Comparison of ENCODE assay signal across 8 cellular contexts in genomic region chr17:740240-741055, GRCh38. TPM values are rescaled to one million over a fixed set of nuclear protein-coding genes. Genes with fewer than 3 reads are reported as not detected.
A peak's percentile ranks its signal among the peaks of the same experiment; 100 is the strongest.
DNase-seq lines count a peak whose midpoint lies in the region; ATAC-seq and TF ChIP-seq lines count a peak whose summit lies in the region.

No MANE protein-coding gene starts in this region.

- peak; percentile 66 for ATAC-seq in GM18907 (IDR thresholded peaks at IDR 0.05; ENCODE audit: unreplicated experiment)
- ATAC-seq in HG02885 (IDR thresholded peaks at IDR 0.05; ENCODE audit: poor library complexity, unreplicated experiment): peak; percentile 82
- ATAC-seq in T-cell (replicated peaks in 1 of 4): peak in 3 of 4 experiments; percentile 27 to 90 (median 35)
- peak; percentile 56 for ATAC-seq in mucosa of descending colon

- no peak for TF ChIP-seq CTCF in mucosa of descending colon (IDR thresholded peaks at IDR 0.05)

- H3K9me3 Mint-ChIP-seq in T-cell: no peaks in the 10 kb centered on the region

- peaks cover 17% of the 10 kb centered on the region for H3K36me3 Mint-ChIP-seq in T-cell

- no peaks in the 10 kb centered on the region for H3K36me3 ChIP-seq in mucosa of descending colon (ENCODE audit: low read depth)

- peak in 6 of 34 experiments; percentile 9 to 49 (median 14) for DNase-seq in T-cell
- peak in 1 of 3 donors; percentile 52 for DNase-seq in mucosa of descending colon
- no peak for DNase-seq in NCI-H510A (lab: John Stamatoyannopoulos, UW)
- no peak for DNase-seq in erythroblast (lab: John Stamatoyannopoulos, UW)
- no peak for DNase-seq in T1000 (lab: John Stamatoyannopoulos, UW)
- no peak for DNase-seq in NCI-H1417 (lab: John Stamatoyannopoulos, UW)

- CTCF ChIA-PET in T-cell (lab: Charles Lee): no interaction called here

- H3K27me3 Mint-ChIP-seq in T-cell: no peaks in the 10 kb centered on the region

- intact Hi-C loops in mucosa of descending colon (cut with DNase I, micrococcal nuclease): no loop called here

- no peaks in the 10 kb centered on the region for H3K9me3 ChIP-seq in mucosa of descending colon

- H3K4me3 ChIP-seq in mucosa of descending colon: no peak overlapping the region

- POLR2A ChIA-PET in T-cell (lab: Charles Lee): no interaction called here

- no peak for TF ChIP-seq POLR2A in erythroblast (IDR thresholded peaks at IDR 0.05; ENCODE audit: low read length)

- peak overlapping the region in 2 of 3 donors; percentile 39 to 43 for H3K4me3 Mint-ChIP-seq in T-cell

- H3K4me1 Mint-ChIP-seq in T-cell: peaks cover 6 to 7% (median 7%) of the 10 kb centered on the region in 3 donors

- no peaks in the 10 kb centered on the region for H3K4me1 ChIP-seq in mucosa of descending colon (ENCODE audit: low read depth)

- H3K27ac Mint-ChIP-seq in T-cell: peak overlapping the region; percentile 8 to 36

RNA-seq across cellular contexts. Expression of gene TLCD3A, which starts 8.1 kb away (rescaled TPM):
- 1 to 10 TPM; 1.3 to 3.0 (median 2.2) TPM for total RNA-seq in T-cell
- 10 to 100 TPM in 1 of 3 donors, 1 to 10 TPM in 2; 4.9 to 14.8 (median 6.0) TPM for total RNA-seq in mucosa of descending colon

RNA-seq across cellular contexts. Expression of gene GEMIN4, which starts 11.6 kb away (rescaled TPM):
- 10 to 100 TPM; 19.6 to 38.2 (median 36.0) TPM for total RNA-seq in T-cell
- total RNA-seq in mucosa of descending colon: 10 to 100 TPM; 15.5 to 20.3 (median 16.4) TPM

RNA-seq across cellular contexts. Expression of gene VPS53, which starts 25.8 kb away (rescaled TPM):
- total RNA-seq in T-cell (10 to 100 TPM; 58.7 to 88.1 (median 70.6) TPM), mucosa of descending colon (10 to 100 TPM; 66.8 to 76.8 (median 71.7) TPM)

RNA-seq across cellular contexts. Expression of gene GLOD4, which starts 41.6 kb away (rescaled TPM):
- total RNA-seq in T-cell (10 to 100 TPM; 66.9 to 85.1 (median 76.8) TPM), mucosa of descending colon (10 to 100 TPM; 64.3 to 97.6 (median 88.5) TPM)

RNA-seq across cellular contexts. Expression of gene MRM3, which starts 41.7 kb away (rescaled TPM):
- total RNA-seq in T-cell (10 to 100 TPM; 23.0 to 34.1 (median 25.6) TPM), mucosa of descending colon (10 to 100 TPM; 12.2 to 14.8 (median 12.4) TPM)
